ENCODE assay signal across 1 cellular context in the genomic region with DNA sequence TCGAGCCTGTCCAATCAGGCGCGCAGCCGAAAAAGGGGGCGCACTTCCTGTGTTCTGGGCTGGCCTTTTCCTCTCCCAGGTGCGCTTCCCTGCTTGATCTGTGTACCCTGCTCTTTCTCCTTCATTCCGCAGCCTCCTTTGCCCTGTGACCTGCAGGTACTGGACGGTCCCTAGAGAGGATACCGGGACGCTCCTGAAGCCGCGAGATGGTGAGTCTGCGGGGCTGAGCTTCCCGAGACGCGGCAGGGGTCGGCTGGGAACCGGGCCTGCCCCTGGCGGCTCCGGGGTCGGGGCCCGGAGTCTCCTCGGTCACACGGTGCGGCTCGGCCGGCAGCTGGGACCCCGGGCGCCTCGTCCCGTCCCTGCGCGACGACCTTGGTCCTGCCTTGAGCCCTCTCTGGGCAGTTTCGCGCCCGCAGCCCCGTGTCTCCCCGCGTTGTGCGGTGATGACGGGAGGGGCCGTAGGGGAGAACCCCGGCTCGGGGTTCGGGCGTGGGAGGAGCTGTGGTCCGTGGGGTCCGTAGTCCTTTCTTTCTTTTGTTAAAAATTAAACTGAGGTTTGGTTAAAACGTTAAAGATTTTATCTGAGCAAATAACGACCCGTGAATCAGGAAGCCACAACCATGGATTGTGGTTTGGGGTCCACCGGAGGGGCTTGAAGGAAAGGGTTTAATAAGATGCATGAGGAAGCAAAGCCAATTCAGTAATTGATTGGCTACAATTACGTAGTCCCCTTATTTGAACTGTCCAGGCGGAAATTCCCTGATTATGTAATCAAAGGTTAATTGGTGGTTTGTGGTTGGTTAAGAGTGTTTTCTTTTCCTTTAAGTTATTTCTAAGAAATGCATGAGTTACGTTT.
TF ChIP-seq lines count a peak whose summit lies in the region.

No MANE protein-coding gene starts in this region.

TF ChIP-seq in HepG2, 621 proteins besides CTCF, POLR2A, EP300 and RAD21 (continued from another document and continues in another):
- TF ChIP-seq, protein P1, sequence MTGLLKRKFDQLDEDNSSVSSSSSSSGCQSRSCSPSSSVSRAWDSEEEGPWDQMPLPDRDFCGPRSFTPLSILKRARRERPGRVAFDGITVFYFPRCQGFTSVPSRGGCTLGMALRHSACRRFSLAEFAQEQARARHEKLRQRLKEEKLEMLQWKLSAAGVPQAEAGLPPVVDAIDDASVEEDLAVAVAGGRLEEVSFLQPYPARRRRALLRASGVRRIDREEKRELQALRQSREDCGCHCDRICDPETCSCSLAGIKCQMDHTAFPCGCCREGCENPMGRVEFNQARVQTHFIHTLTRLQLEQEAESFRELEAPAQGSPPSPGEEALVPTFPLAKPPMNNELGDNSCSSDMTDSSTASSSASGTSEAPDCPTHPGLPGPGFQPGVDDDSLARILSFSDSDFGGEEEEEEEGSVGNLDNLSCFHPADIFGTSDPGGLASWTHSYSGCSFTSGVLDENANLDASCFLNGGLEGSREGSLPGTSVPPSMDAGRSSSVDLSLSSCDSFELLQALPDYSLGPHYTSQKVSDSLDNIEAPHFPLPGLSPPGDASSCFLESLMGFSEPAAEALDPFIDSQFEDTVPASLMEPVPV (CRISPR knock-in tag; IDR thresholded peaks at IDR 0.05), result peak; percentile 85; the same call in 1 of the 2 replicates
- TF ChIP-seq ATF7-NPFF (CRISPR knock-in tag; IDR thresholded peaks at IDR 0.05; ENCODE audit: low read depth), result peak; percentile 92
- TF ChIP-seq, protein P2, sequence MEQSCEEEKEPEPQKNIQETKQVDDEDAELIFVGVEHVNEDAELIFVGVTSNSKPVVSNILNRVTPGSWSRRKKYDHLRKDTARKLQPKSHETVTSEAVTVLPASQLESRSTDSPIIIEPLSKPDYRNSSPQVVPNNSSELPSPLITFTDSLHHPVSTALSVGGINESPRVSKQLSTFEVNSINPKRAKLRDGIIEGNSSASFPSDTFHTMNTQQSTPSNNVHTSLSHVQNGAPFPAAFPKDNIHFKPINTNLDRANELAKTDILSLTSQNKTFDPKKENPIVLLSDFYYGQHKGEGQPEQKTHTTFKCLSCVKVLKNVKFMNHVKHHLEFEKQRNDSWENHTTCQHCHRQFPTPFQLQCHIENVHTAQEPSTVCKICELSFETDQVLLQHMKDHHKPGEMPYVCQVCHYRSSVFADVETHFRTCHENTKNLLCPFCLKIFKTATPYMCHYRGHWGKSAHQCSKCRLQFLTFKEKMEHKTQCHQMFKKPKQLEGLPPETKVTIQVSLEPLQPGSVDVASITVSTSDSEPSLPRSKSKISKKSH (CRISPR knock-in tag; IDR thresholded peaks at IDR 0.05; ENCODE audit: borderline replicate concordance), result peak; percentile 75
- peak; percentile 84; the same call in 1 of the 2 replicates for TF ChIP-seq MYC (CRISPR knock-in tag; IDR thresholded peaks at IDR 0.05; ENCODE audit: borderline replicate concordance)
- peak; percentile 93; the same call in 1 of the 2 replicates for TF ChIP-seq NFKB2 (CRISPR knock-in tag; IDR thresholded peaks at IDR 0.05; ENCODE audit: borderline replicate concordance)
- TF ChIP-seq, protein P3, sequence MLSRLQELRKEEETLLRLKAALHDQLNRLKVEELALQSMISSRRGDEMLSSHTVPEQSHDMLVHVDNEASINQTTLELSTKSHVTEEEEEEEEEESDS (CRISPR knock-in tag; IDR thresholded peaks at IDR 0.05; ENCODE audit: borderline replicate concordance), result no peak
- 0 out of 2 replicates have a peak, but pooled peaks have one; percentile 40 for TF ChIP-seq ZBTB1 (CRISPR knock-in tag; IDR thresholded peaks at IDR 0.05; ENCODE audit: borderline replicate concordance)
- peak; percentile 80 for TF ChIP-seq SIN3A (IDR thresholded peaks at IDR 0.05; ENCODE audit: borderline replicate concordance, low read depth, low read length)
- TF ChIP-seq ZNF264 (CRISPR knock-in tag; IDR thresholded peaks at IDR 0.05), result peak; percentile 56; the same call in 1 of the 2 replicates
- no peak for TF ChIP-seq HNRNPK (IDR thresholded peaks at IDR 0.05; ENCODE audit: low read depth, low read length, poor library complexity, severe bottlenecking)
- TF ChIP-seq, protein P4, sequence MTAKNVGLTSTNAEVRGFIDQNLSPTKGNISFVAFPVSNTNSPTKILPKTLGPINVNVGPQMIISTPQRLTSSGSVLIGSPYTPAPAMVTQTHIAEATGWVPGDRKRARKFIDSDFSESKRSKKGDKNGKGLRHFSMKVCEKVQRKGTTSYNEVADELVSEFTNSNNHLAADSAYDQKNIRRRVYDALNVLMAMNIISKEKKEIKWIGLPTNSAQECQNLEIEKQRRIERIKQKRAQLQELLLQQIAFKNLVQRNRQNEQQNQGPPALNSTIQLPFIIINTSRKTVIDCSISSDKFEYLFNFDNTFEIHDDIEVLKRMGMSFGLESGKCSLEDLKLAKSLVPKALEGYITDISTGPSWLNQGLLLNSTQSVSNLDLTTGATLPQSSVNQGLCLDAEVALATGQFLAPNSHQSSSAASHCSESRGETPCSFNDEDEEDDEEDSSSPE (CRISPR knock-in tag; IDR thresholded peaks at IDR 0.05), result peak; percentile 48; the same call in 1 of the 2 replicates
- TF ChIP-seq SAP130 (CRISPR knock-in tag; IDR thresholded peaks at IDR 0.05; ENCODE audit: low read depth), result peak; percentile 78
- TF ChIP-seq MED13 (CRISPR knock-in tag; IDR thresholded peaks at IDR 0.05), result peak; percentile 39; the same call in 1 of the 2 replicates
- TF ChIP-seq MED8 (CRISPR knock-in tag; IDR thresholded peaks at IDR 0.05; ENCODE audit: insufficient replicate concordance), result peak; percentile 98
- TF ChIP-seq, protein P5, sequence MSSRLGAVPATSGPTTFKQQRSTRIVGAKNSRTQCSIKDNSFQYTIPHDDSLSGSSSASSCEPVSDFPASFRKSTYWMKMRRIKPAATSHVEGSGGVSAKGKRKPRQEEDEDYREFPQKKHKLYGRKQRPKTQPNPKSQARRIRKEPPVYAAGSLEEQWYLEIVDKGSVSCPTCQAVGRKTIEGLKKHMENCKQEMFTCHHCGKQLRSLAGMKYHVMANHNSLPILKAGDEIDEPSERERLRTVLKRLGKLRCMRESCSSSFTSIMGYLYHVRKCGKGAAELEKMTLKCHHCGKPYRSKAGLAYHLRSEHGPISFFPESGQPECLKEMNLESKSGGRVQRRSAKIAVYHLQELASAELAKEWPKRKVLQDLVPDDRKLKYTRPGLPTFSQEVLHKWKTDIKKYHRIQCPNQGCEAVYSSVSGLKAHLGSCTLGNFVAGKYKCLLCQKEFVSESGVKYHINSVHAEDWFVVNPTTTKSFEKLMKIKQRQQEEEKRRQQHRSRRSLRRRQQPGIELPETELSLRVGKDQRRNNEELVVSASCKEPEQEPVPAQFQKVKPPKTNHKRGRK (CRISPR knock-in tag; IDR thresholded peaks at IDR 0.05), result no peak
- peak; percentile 96 for TF ChIP-seq PHF8 (CRISPR knock-in tag; IDR thresholded peaks at IDR 0.05)
- no peak for TF ChIP-seq ZNF33B (CRISPR knock-in tag; IDR thresholded peaks at IDR 0.05)
- peak; percentile 90 for TF ChIP-seq ZNF788 (CRISPR knock-in tag; IDR thresholded peaks at IDR 0.05; ENCODE audit: borderline replicate concordance)
- TF ChIP-seq ZNF619 (CRISPR knock-in tag; IDR thresholded peaks at IDR 0.05), result peak; percentile 97
- 0 out of 2 replicates have a peak, but pooled peaks have one; percentile 23 for TF ChIP-seq NFE2 (CRISPR knock-in tag; IDR thresholded peaks at IDR 0.05)
- 0 out of 2 replicates have a peak, but pooled peaks have one; percentile 48 for TF ChIP-seq ZNF431 (CRISPR knock-in tag; IDR thresholded peaks at IDR 0.05; ENCODE audit: borderline replicate concordance, low read depth)
- TF ChIP-seq, protein P6, sequence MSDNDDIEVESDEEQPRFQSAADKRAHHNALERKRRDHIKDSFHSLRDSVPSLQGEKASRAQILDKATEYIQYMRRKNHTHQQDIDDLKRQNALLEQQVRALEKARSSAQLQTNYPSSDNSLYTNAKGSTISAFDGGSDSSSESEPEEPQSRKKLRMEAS (IDR thresholded peaks at IDR 0.05), result peak; percentile 68
- peak; percentile 82 for TF ChIP-seq SP4 (CRISPR knock-in tag; IDR thresholded peaks at IDR 0.05)
- no peak; the same call in 1 of the 2 replicates for TF ChIP-seq PITX1 (CRISPR knock-in tag; IDR thresholded peaks at IDR 0.05)
- TF ChIP-seq FOXM1 (CRISPR knock-in tag; IDR thresholded peaks at IDR 0.05), result no peak
- peak; percentile 69 for TF ChIP-seq KDM6A (CRISPR knock-in tag; IDR thresholded peaks at IDR 0.05; ENCODE audit: low read depth)
- TF ChIP-seq POGZ (CRISPR knock-in tag; IDR thresholded peaks at IDR 0.05), result peak; percentile 73; the same call in 1 of the 2 replicates
- no peak; the same call in 1 of the 2 replicates for TF ChIP-seq PPARG (CRISPR knock-in tag; conservative IDR thresholded peaks at IDR 0.05)
- TF ChIP-seq, protein P7, sequence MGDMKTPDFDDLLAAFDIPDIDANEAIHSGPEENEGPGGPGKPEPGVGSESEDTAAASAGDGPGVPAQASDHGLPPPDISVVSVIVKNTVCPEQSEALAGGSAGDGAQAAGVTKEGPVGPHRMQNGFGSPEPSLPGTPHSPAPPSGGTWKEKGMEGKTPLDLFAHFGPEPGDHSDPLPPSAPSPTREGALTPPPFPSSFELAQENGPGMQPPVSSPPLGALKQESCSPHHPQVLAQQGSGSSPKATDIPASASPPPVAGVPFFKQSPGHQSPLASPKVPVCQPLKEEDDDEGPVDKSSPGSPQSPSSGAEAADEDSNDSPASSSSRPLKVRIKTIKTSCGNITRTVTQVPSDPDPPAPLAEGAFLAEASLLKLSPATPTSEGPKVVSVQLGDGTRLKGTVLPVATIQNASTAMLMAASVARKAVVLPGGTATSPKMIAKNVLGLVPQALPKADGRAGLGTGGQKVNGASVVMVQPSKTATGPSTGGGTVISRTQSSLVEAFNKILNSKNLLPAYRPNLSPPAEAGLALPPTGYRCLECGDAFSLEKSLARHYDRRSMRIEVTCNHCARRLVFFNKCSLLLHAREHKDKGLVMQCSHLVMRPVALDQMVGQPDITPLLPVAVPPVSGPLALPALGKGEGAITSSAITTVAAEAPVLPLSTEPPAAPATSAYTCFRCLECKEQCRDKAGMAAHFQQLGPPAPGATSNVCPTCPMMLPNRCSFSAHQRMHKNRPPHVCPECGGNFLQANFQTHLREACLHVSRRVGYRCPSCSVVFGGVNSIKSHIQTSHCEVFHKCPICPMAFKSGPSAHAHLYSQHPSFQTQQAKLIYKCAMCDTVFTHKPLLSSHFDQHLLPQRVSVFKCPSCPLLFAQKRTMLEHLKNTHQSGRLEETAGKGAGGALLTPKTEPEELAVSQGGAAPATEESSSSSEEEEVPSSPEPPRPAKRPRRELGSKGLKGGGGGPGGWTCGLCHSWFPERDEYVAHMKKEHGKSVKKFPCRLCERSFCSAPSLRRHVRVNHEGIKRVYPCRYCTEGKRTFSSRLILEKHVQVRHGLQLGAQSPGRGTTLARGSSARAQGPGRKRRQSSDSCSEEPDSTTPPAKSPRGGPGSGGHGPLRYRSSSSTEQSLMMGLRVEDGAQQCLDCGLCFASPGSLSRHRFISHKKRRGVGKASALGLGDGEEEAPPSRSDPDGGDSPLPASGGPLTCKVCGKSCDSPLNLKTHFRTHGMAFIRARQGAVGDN (CRISPR knock-in tag; IDR thresholded peaks at IDR 0.05), result peak; percentile 90
- no peak for TF ChIP-seq RAD51 (IDR thresholded peaks at IDR 0.05; ENCODE audit: borderline replicate concordance)
- no peak for TF ChIP-seq CBX1 (IDR thresholded peaks at IDR 0.05; ENCODE audit: low read depth)
- TF ChIP-seq ATAD3A (CRISPR knock-in tag; IDR thresholded peaks at IDR 0.05), result no peak; the same call in 1 of the 2 replicates
- peak; percentile 95 for TF ChIP-seq ZNF772 (CRISPR knock-in tag; IDR thresholded peaks at IDR 0.05)
- 0 out of 2 replicates have a peak, but pooled peaks have one; percentile 54 for TF ChIP-seq SMAD1 (CRISPR knock-in tag; IDR thresholded peaks at IDR 0.05; ENCODE audit: borderline replicate concordance, low read depth)
- TF ChIP-seq, protein P8, sequence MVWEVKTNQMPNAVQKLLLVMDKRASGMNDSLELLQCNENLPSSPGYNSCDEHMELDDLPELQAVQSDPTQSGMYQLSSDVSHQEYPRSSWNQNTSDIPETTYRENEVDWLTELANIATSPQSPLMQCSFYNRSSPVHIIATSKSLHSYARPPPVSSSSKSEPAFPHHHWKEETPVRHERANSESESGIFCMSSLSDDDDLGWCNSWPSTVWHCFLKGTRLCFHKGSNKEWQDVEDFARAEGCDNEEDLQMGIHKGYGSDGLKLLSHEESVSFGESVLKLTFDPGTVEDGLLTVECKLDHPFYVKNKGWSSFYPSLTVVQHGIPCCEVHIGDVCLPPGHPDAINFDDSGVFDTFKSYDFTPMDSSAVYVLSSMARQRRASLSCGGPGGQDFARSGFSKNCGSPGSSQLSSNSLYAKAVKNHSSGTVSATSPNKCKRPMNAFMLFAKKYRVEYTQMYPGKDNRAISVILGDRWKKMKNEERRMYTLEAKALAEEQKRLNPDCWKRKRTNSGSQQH (CRISPR knock-in tag; IDR thresholded peaks at IDR 0.05; ENCODE audit: low read depth), result peak; percentile 95
- TF ChIP-seq ZZZ3 (CRISPR knock-in tag; IDR thresholded peaks at IDR 0.05; ENCODE audit: borderline replicate concordance), result peak; percentile 68; the same call in 1 of the 2 replicates
- TF ChIP-seq ATM (IDR thresholded peaks at IDR 0.05; ENCODE audit: borderline replicate concordance), result no peak
- TF ChIP-seq, protein P9, sequence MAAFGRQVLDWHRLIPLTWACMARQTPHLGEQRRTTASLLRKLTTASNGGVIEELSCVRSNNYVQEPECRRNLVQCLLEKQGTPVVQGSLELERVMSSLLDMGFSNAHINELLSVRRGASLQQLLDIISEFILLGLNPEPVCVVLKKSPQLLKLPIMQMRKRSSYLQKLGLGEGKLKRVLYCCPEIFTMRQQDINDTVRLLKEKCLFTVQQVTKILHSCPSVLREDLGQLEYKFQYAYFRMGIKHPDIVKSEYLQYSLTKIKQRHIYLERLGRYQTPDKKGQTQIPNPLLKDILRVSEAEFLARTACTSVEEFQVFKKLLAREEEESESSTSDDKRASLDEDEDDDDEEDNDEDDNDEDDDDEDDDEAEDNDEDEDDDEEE (CRISPR knock-in tag; IDR thresholded peaks at IDR 0.05), result peak; percentile 79; the same call in 1 of the 2 replicates
- TF ChIP-seq ZNF773 (CRISPR knock-in tag; IDR thresholded peaks at IDR 0.05; ENCODE audit: borderline replicate concordance), result 0 out of 2 replicates have a peak, but pooled peaks have one; percentile 30
- TF ChIP-seq CEBPB (IDR thresholded peaks at IDR 0.05; ENCODE audit: borderline replicate concordance, low read depth, low read length), result peak; percentile 63; the same call in 1 of the 2 replicates
- peak; percentile 58; the same call in 1 of the 2 replicates for TF ChIP-seq ZNF605 (CRISPR knock-in tag; IDR thresholded peaks at IDR 0.05)
- TF ChIP-seq, protein P10, sequence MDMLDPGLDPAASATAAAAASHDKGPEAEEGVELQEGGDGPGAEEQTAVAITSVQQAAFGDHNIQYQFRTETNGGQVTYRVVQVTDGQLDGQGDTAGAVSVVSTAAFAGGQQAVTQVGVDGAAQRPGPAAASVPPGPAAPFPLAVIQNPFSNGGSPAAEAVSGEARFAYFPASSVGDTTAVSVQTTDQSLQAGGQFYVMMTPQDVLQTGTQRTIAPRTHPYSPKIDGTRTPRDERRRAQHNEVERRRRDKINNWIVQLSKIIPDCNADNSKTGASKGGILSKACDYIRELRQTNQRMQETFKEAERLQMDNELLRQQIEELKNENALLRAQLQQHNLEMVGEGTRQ (IDR thresholded peaks at IDR 0.05; ENCODE audit: low read depth, low read length), result no peak
- TF ChIP-seq, protein P10 (CRISPR knock-in tag; IDR thresholded peaks at IDR 0.05; ENCODE audit: borderline replicate concordance), result no peak
- TF ChIP-seq ZNF7 (CRISPR knock-in tag; IDR thresholded peaks at IDR 0.05), result no peak
- no peak for TF ChIP-seq FOXC1 (CRISPR knock-in tag; IDR thresholded peaks at IDR 0.05; ENCODE audit: borderline replicate concordance)
